In the genomic region with DNA sequence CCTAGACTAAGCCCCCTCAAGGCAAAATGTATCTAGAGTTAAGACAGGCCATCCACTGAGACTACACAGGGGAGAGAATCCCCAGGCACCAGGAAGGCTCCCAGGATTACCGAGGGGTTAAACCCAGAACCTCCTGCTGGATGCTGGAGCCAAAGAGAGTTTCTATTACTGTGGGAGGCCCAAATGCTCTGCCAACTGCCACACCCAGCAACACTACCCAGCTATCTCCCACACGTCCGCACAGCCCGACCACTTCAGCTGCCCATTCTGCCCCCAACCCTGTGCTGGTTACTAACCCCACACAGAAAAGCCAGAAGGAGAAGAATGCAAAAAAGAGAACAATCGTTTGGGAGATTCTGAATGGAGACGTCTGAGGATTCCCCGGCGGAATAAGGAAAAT, we compare ENCODE assay signal across 15 cellular contexts.
DNase-seq lines count a peak whose midpoint lies in the region; ATAC-seq and TF ChIP-seq lines count a peak whose summit lies in the region.
"Had no signal": no experiment of that assay in that cellular context is flagged by ENCODE, and none has a peak within 500 bp of the region (broad histone marks: within the 10 kb centered on the region; RNA-seq: fewer than 3 reads in every experiment).

No MANE protein-coding gene starts in this region.

- peaks cover 0 to 2% (median 0%) of the 10 kb centered on the region in 7 donors for H3K9me3 Mint-ChIP-seq in CD4-positive, CD25-positive, alpha-beta regulatory T cell

- H2AFZ ChIP-seq in HCT116 (ENCODE audit: low read depth, low read length, poor library complexity, severe bottlenecking): no peak overlapping the region

- peaks cover 59% of the 10 kb centered on the region for H3K36me3 Mint-ChIP-seq in CD4-positive, CD25-positive, alpha-beta regulatory T cell

- H3K9me2 ChIP-seq in HCT116 (ENCODE audit: insufficient read depth): no peaks in the 10 kb centered on the region
- H3K9me2 ChIP-seq: SK-N-SH had no signal

- no peak overlapping the region for H3K9ac ChIP-seq in HCT116 (ENCODE audit: low read length)
- H3K9ac ChIP-seq: SK-N-SH had no signal

- TF ChIP-seq POLR2A in HCT116 (IDR thresholded peaks at IDR 0.05; ENCODE audit: borderline replicate concordance, extremely low read depth, insufficient read depth, insufficient read length): no peak

- peak overlapping the region; percentile 32; the same call in 1 of the 2 replicates for H3K4me2 ChIP-seq in HCT116 (ENCODE audit: low read length)
- H3K4me2 ChIP-seq: SK-N-SH had no signal

- no peak for ATAC-seq in CD4-positive, CD25-positive, alpha-beta regulatory T cell (ENCODE audit: low read depth in 2 of 2)
- no peak for ATAC-seq in HCT116
- no peak for ATAC-seq in psoas muscle
- no peak for ATAC-seq in HG02678 (IDR thresholded peaks at IDR 0.05; ENCODE audit: unreplicated experiment)
- no peak for ATAC-seq in HG02763 (IDR thresholded peaks at IDR 0.05; ENCODE audit: unreplicated experiment)

- H3K9me3 ChIP-seq in CD4-positive, CD25-positive, alpha-beta regulatory T cell (ENCODE audit: control insufficient read depth in 2 of 2, low read length in 2 of 2): no peaks in the 10 kb centered on the region
- no peaks in the 10 kb centered on the region for H3K9me3 ChIP-seq in HCT116 (ENCODE audit: control insufficient read depth in 1 of 2, insufficient read depth in 1 of 2, low read depth in 1 of 2, low read length in 2 of 2)
- H3K9me3 ChIP-seq in psoas muscle: no peaks in the 10 kb centered on the region
- H3K9me3 ChIP-seq: ovary, SK-N-SH had no signal

- no peak for TF ChIP-seq CTCF in HCT116 (IDR thresholded peaks at IDR 0.05 in 2 of 3, conservative IDR thresholded peaks at IDR 0.05 in 1 of 3; ENCODE audit: borderline replicate concordance in 1 of 3, insufficient read depth in 1 of 3, low read depth in 2 of 3, low read length in 2 of 3)
- no peak for TF ChIP-seq CTCF in psoas muscle (IDR thresholded peaks at IDR 0.05)

- no peaks in the 10 kb centered on the region for H3K79me2 ChIP-seq in HCT116 (ENCODE audit: insufficient read depth, low read length)

- no peaks in the 10 kb centered on the region for H3K27me3 Mint-ChIP-seq in CD4-positive, CD25-positive, alpha-beta regulatory T cell

- CTCF ChIA-PET in HCT116 (lab: Charles Lee): no interaction called here

- no peaks in the 10 kb centered on the region for H3K27me3 ChIP-seq in CD4-positive, CD25-positive, alpha-beta regulatory T cell (ENCODE audit: control insufficient read depth, insufficient read depth, low read length)
- H3K27me3 ChIP-seq in HCT116 (ENCODE audit: insufficient read depth, low read length) (no peaks in the 10 kb centered on the region), psoas muscle (ENCODE audit: insufficient read depth in 3 of 3, low read length in 2 of 3) (no peaks in the 10 kb centered on the region)
- H3K27me3 ChIP-seq: ovary had no signal

- H3K36me3 ChIP-seq in CD4-positive, CD25-positive, alpha-beta regulatory T cell (ENCODE audit: control insufficient read depth, insufficient read depth, low read length): peaks cover 85% of the 10 kb centered on the region
- H3K36me3 ChIP-seq in HCT116 (ENCODE audit: control insufficient read depth in 1 of 2, insufficient read depth in 2 of 2, low read length in 2 of 2) (peaks cover 0 to 17% of the 10 kb centered on the region in 2 experiments; a peak in 3 of 4 replicates), psoas muscle (ENCODE audit: insufficient read depth in 1 of 2, low read depth in 1 of 2) (peaks cover 0 to 93% of the 10 kb centered on the region in 2 donors)
- H3K36me3 ChIP-seq: ovary had no signal

- RAD21 ChIA-PET in HCT116 (lab: Charles Lee; ENCODE audit: low non-redundant PET in 1 of 2, low total read pairs in 2 of 2, uncharacterized antibody in 2 of 2, unreplicated experiment in 2 of 2): no interaction called here

- intact Hi-C loops in HCT116 (cut with micrococcal nuclease) (no loop called here), psoas muscle (cut with DNase I) (no loop called here)

- DNase-seq in CD4-positive, CD25-positive, alpha-beta regulatory T cell: no peak
- no peak for DNase-seq in HCT116 (ENCODE audit: low read depth, low spot score)
- DNase-seq in caudate nucleus (lab: John Stamatoyannopoulos, UW): no peak
- DNase-seq in psoas muscle: peak in 1 of 2 donors; percentile 45
- no peak for DNase-seq in activated effector memory CD4-positive, alpha-beta T cell treated with anti-CD3 and anti-CD28 coated beads, Interleukin-2, amount 50 U/mL, for 16 hours
- no peak for DNase-seq in CD1c-positive myeloid dendritic cell (ENCODE audit: extremely low spot score)
- DNase-seq: activated CD4-positive, alpha-beta T cell treated with anti-CD3 and anti-CD28 coated beads for 1 hour; amygdala; effector CD4-positive, alpha-beta T cell; Karpas-422; NCI-H2081 treated with DMSO at 0.1 percent for 48 hours; ovary; SK-N-SH had no signal

- H3K4me1 ChIP-seq in CD4-positive, CD25-positive, alpha-beta regulatory T cell (ENCODE audit: control insufficient read depth, insufficient read depth, low read length, poor library complexity, severe bottlenecking): peaks cover 16% of the 10 kb centered on the region
- H3K4me1 ChIP-seq in HCT116 (ENCODE audit: control insufficient read depth in 1 of 2, insufficient read depth in 2 of 2, low read length in 2 of 2) (peaks cover 0 to 21% of the 10 kb centered on the region in 2 experiments; a peak in 2 of 4 replicates), psoas muscle (peaks cover 94% of the 10 kb centered on the region)

- no peak overlapping the region for H3K27ac ChIP-seq in CD4-positive, CD25-positive, alpha-beta regulatory T cell (ENCODE audit: insufficient read depth, low read length, poor library complexity, severe bottlenecking)
- H3K27ac ChIP-seq in HCT116 (ENCODE audit: low read depth, low read length): no peak overlapping the region
- peak overlapping the region; percentile 13 for H3K27ac ChIP-seq in caudate nucleus (ENCODE audit: low read depth, low read length)
- H3K27ac ChIP-seq in psoas muscle: peak overlapping the region; percentile 95
- H3K27ac ChIP-seq: ovary had no signal

- H3K4me3 ChIP-seq in CD4-positive, CD25-positive, alpha-beta regulatory T cell (ENCODE audit: low read depth, low read length): no peak overlapping the region
- H3K4me3 ChIP-seq in HCT116 (replicated peaks in 1 of 2; ENCODE audit: low read depth in 1 of 2, low read length in 2 of 2) (no peak overlapping the region), psoas muscle (peak overlapping the region; percentile 51)
- H3K4me3 ChIP-seq: ovary had no signal

- POLR2A ChIA-PET in HCT116 (lab: Charles Lee): no interaction called here

- 39 to 67% (median 43%) methylated on average over 8 of the region's 8 CpGs for WGBS in psoas muscle, 3 donors

- H3K4me1 Mint-ChIP-seq in CD4-positive, CD25-positive, alpha-beta regulatory T cell: peaks cover 18 to 83% (median 45%) of the 10 kb centered on the region in 4 donors

- H4K20me1 ChIP-seq in HCT116 (ENCODE audit: insufficient read depth): no peaks in the 10 kb centered on the region

- peak overlapping the region; percentile 32 to 81 (median 80) for H3K27ac Mint-ChIP-seq in CD4-positive, CD25-positive, alpha-beta regulatory T cell

- BruUV-seq in HCT116 (replicated peaks; lab: Mats Ljungman, UMichigan): no TSS peak

- H3K4me3 Mint-ChIP-seq in CD4-positive, CD25-positive, alpha-beta regulatory T cell: peak overlapping the region in 1 of 4 donors; percentile 39

- TF ChIP-seq RAD21 in HCT116 (IDR thresholded peaks at IDR 0.05; ENCODE audit: low read depth): no peak

TF ChIP-seq in HCT116, 20 proteins besides CTCF, POLR2A, EP300 and RAD21 (continues in another document):
- TF ChIP-seq, protein P1, sequence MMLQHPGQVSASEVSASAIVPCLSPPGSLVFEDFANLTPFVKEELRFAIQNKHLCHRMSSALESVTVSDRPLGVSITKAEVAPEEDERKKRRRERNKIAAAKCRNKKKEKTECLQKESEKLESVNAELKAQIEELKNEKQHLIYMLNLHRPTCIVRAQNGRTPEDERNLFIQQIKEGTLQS (IDR thresholded peaks at IDR 0.05): no peak
- TF ChIP-seq YY1 (IDR thresholded peaks at IDR 0.05; ENCODE audit: extremely low read depth, insufficient replicate concordance, low read depth, low read length) (no peak), EZH2phosphoT487 (IDR thresholded peaks at IDR 0.05; ENCODE audit: borderline replicate concordance) (no peak), CEBPB (IDR thresholded peaks at IDR 0.05; ENCODE audit: low read depth) (no peak), ZFX (IDR thresholded peaks at IDR 0.05) (no peak), EZH2 (IDR thresholded peaks at IDR 0.05) (no peak), SRF (IDR thresholded peaks at IDR 0.05; ENCODE audit: low read depth) (no peak), SP1 (IDR thresholded peaks at IDR 0.05; ENCODE audit: low read depth) (no peak), ELF1 (IDR thresholded peaks at IDR 0.05; ENCODE audit: borderline replicate concordance, low read depth) (no peak), CBX3 (IDR thresholded peaks at IDR 0.05; ENCODE audit: low read depth) (no peak)
- TF ChIP-seq, protein P2, sequence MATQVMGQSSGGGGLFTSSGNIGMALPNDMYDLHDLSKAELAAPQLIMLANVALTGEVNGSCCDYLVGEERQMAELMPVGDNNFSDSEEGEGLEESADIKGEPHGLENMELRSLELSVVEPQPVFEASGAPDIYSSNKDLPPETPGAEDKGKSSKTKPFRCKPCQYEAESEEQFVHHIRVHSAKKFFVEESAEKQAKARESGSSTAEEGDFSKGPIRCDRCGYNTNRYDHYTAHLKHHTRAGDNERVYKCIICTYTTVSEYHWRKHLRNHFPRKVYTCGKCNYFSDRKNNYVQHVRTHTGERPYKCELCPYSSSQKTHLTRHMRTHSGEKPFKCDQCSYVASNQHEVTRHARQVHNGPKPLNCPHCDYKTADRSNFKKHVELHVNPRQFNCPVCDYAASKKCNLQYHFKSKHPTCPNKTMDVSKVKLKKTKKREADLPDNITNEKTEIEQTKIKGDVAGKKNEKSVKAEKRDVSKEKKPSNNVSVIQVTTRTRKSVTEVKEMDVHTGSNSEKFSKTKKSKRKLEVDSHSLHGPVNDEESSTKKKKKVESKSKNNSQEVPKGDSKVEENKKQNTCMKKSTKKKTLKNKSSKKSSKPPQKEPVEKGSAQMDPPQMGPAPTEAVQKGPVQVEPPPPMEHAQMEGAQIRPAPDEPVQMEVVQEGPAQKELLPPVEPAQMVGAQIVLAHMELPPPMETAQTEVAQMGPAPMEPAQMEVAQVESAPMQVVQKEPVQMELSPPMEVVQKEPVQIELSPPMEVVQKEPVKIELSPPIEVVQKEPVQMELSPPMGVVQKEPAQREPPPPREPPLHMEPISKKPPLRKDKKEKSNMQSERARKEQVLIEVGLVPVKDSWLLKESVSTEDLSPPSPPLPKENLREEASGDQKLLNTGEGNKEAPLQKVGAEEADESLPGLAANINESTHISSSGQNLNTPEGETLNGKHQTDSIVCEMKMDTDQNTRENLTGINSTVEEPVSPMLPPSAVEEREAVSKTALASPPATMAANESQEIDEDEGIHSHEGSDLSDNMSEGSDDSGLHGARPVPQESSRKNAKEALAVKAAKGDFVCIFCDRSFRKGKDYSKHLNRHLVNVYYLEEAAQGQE (IDR thresholded peaks at IDR 0.05; ENCODE audit: low read depth): no peak
- TF ChIP-seq, protein P3, sequence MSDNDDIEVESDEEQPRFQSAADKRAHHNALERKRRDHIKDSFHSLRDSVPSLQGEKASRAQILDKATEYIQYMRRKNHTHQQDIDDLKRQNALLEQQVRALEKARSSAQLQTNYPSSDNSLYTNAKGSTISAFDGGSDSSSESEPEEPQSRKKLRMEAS (IDR thresholded peaks at IDR 0.05): no peak

Comparison
In these comparisons a context has a peak if more than half of its experiments do, and no peak if none do; other contexts are left out.
1. H3K27ac ChIP-seq: peak in caudate nucleus (single experiment) and psoas muscle (single experiment); none in CD4-positive, CD25-positive, alpha-beta regulatory T cell (single experiment) and HCT116 (single experiment).